Comparison of ENCODE assay signal across 9 cellular contexts in genomic region chr16:14989291-14990251, GRCh38. TPM values are rescaled to one million over a fixed set of nuclear protein-coding genes. Genes with fewer than 3 reads are reported as not detected.
DNase-seq lines count a peak whose midpoint lies in the region; ATAC-seq, FAIRE-seq and TF ChIP-seq lines count a peak whose summit lies in the region.
"Not testable (repeated sequence)": the region's sequence is repeated elsewhere in the genome, so short reads cannot be mapped to it uniquely, and the experiment has no call there.
"Had no signal": no experiment of that assay in that cellular context is flagged by ENCODE, and none has a peak within 500 bp of the region (broad histone marks: within the 10 kb centered on the region; RNA-seq: fewer than 3 reads in every experiment).

No MANE protein-coding gene starts in this region.

- H3K4me3 ChIP-seq in CD4-positive, CD25-positive, alpha-beta regulatory T cell (ENCODE audit: low read depth, low read length); HCT116 (replicated peaks in 1 of 2; ENCODE audit: low read depth in 1 of 2, low read length in 2 of 2); K562; heart left ventricle; left lung; pancreas; upper lobe of left lung: not testable (repeated sequence)

- not testable (repeated sequence) for H3K4me3 Mint-ChIP-seq in CD4-positive, CD25-positive, alpha-beta regulatory T cell; T-helper 17 cell

- H3K27ac Mint-ChIP-seq in CD4-positive, CD25-positive, alpha-beta regulatory T cell; T-helper 17 cell: not testable (repeated sequence)

- TF ChIP-seq RAD21 in HCT116 (IDR thresholded peaks at IDR 0.05; ENCODE audit: low read depth); K562 (CRISPR knock-in tag; conservative IDR thresholded peaks at IDR 0.05 in 1 of 2, IDR thresholded peaks at IDR 0.05 in 1 of 2): not testable (repeated sequence)

- RAD21 ChIA-PET in HCT116 (lab: Charles Lee; ENCODE audit: low non-redundant PET in 1 of 2, low total read pairs in 2 of 2, uncharacterized antibody in 2 of 2, unreplicated experiment in 2 of 2) = not testable (repeated sequence)

- not testable (repeated sequence) for H3K27me3 ChIP-seq in CD4-positive, CD25-positive, alpha-beta regulatory T cell (ENCODE audit: control insufficient read depth, insufficient read depth, low read length); HCT116 (ENCODE audit: insufficient read depth, low read length); K562 (ENCODE audit: control insufficient read depth in 2 of 2, insufficient read depth in 2 of 2, low read length in 2 of 2); heart left ventricle; left lung; pancreas; upper lobe of left lung

- not testable (repeated sequence) for FAIRE-seq in K562 (lab: Jason Lieb, UNC); pancreas (lab: Jason Lieb, UNC)

- CTCF ChIA-PET in HCT116 (lab: Charles Lee); K562 (lab: Yijun Ruan, JAX; ENCODE audit: low intra/inter-chr PET ratio): not testable (repeated sequence)

- TF ChIP-seq CTCF in HCT116 (IDR thresholded peaks at IDR 0.05 in 2 of 3, conservative IDR thresholded peaks at IDR 0.05 in 1 of 3; ENCODE audit: borderline replicate concordance in 1 of 3, insufficient read depth in 1 of 3, low read depth in 2 of 3, low read length in 2 of 3); K562 (IDR thresholded peaks at IDR 0.05 in 2 of 3, conservative IDR thresholded peaks at IDR 0.05 in 1 of 3; ENCODE audit: insufficient read depth in 2 of 3, low read depth in 1 of 3, low read length in 3 of 3); heart left ventricle (IDR thresholded peaks at IDR 0.05); left lung (IDR thresholded peaks at IDR 0.05); pancreas (IDR thresholded peaks at IDR 0.05); upper lobe of left lung (IDR thresholded peaks at IDR 0.05): not testable (repeated sequence)

- H3K4me1 ChIP-seq in CD4-positive, CD25-positive, alpha-beta regulatory T cell (ENCODE audit: control insufficient read depth, insufficient read depth, low read length, poor library complexity, severe bottlenecking); HCT116 (ENCODE audit: control insufficient read depth in 1 of 2, insufficient read depth in 2 of 2, low read length in 2 of 2); K562 (replicated peaks in 1 of 2; ENCODE audit: control insufficient read depth in 2 of 2, insufficient read depth in 2 of 2, low read length in 2 of 2); heart left ventricle; left lung; upper lobe of left lung: not testable (repeated sequence)
- H3K4me1 ChIP-seq in pancreas = peaks cover 5 to 15% (median 9%) of the 10 kb centered on the region in 3 donors

- intact Hi-C loops in HCT116 (cut with micrococcal nuclease); K562 (cut with micrococcal nuclease); left lung (cut with DNase I); pancreas (cut with DNase I): not testable (repeated sequence)
- intact Hi-C loops in heart left ventricle (cut with DNase I) = loop anchor here in 1 of 10 donors (10.0 kb wide), 1 partner anchor 55 kb away; no protein-coding TSS in a partner anchor

- H2AFZ ChIP-seq in HCT116 (ENCODE audit: low read depth, low read length, poor library complexity, severe bottlenecking); K562 (ENCODE audit: low read depth, low read length): not testable (repeated sequence)

- H3K9me3 Mint-ChIP-seq in CD4-positive, CD25-positive, alpha-beta regulatory T cell = not testable (repeated sequence)

- H3K4me1 Mint-ChIP-seq in CD4-positive, CD25-positive, alpha-beta regulatory T cell = peaks cover 14 to 48% (median 24%) of the 10 kb centered on the region in 4 donors
- peaks cover 18% of the 10 kb centered on the region for H3K4me1 Mint-ChIP-seq in T-helper 17 cell

- H3K9me2 ChIP-seq in HCT116 (ENCODE audit: insufficient read depth) = not testable (repeated sequence)

- 98% methylated on average over 43 of the region's 93 CpGs for WGBS in K562 (ENCODE audit: insufficient coverage, low coverage, missing lambda C conversion rate)
- WGBS in heart left ventricle, 4 donors = 67 to 82% (median 79%) methylated on average over 18 to 87 of the region's 93 CpGs
- 89% methylated on average over 68 to 86 of the region's 93 CpGs for WGBS in pancreas, 2 donors
- WGBS in upper lobe of left lung, 2 donors = 71 to 89% methylated on average over 32 to 53 of the region's 93 CpGs

- not testable (repeated sequence) for H3K4me2 ChIP-seq in HCT116 (ENCODE audit: low read length); K562 (ENCODE audit: insufficient read depth, low read length)

- peaks cover 18% of the 10 kb centered on the region for H3K36me3 ChIP-seq in CD4-positive, CD25-positive, alpha-beta regulatory T cell (ENCODE audit: control insufficient read depth, insufficient read depth, low read length)
- not testable (repeated sequence) for H3K36me3 ChIP-seq in HCT116 (ENCODE audit: control insufficient read depth in 1 of 2, insufficient read depth in 2 of 2, low read length in 2 of 2); pancreas
- H3K36me3 ChIP-seq in K562 (ENCODE audit: control insufficient read depth, insufficient read depth, low read length) = peaks cover 10% of the 10 kb centered on the region; the same call in 1 of the 3 replicates
- peaks cover 0 to 41% (median 7%) of the 10 kb centered on the region in 9 donors for H3K36me3 ChIP-seq in heart left ventricle
- peaks cover 0 to 44% of the 10 kb centered on the region in 2 donors for H3K36me3 ChIP-seq in left lung
- H3K36me3 ChIP-seq in upper lobe of left lung = peaks cover 4 to 24% (median 10%) of the 10 kb centered on the region in 4 donors

- not testable (repeated sequence) for TF ChIP-seq EP300 in K562 (IDR thresholded peaks at IDR 0.05; ENCODE audit: low read length); upper lobe of left lung (IDR thresholded peaks at IDR 0.05)

- not testable (repeated sequence) for H3K9me1 ChIP-seq in K562 (ENCODE audit: control insufficient read depth, insufficient read depth, low read length)

- not testable (repeated sequence) for H3K27ac ChIP-seq in CD4-positive, CD25-positive, alpha-beta regulatory T cell (ENCODE audit: insufficient read depth, low read length, poor library complexity, severe bottlenecking); HCT116 (ENCODE audit: low read depth, low read length); K562 (ENCODE audit: extremely low read depth, low read depth, low read length); heart left ventricle; left lung; pancreas; upper lobe of left lung

- H3K79me2 ChIP-seq in HCT116 (ENCODE audit: insufficient read depth, low read length) = peaks cover 71% of the 10 kb centered on the region
- peaks cover 16% of the 10 kb centered on the region for H3K79me2 ChIP-seq in K562 (ENCODE audit: control insufficient read depth, insufficient read depth, low read length)

- ATAC-seq in CD4-positive, CD25-positive, alpha-beta regulatory T cell (ENCODE audit: low read depth in 2 of 2) = peak; percentile 21 to 27
- peak; percentile 64; the same call in 1 of the 2 replicates for ATAC-seq in HCT116
- peak; percentile 21 for ATAC-seq in T-helper 17 cell
- peak; percentile 52 for ATAC-seq in K562
- ATAC-seq in heart left ventricle = peak in 3 of 4 donors; percentile 27 to 62 (median 38)
- ATAC-seq in left lung = peak; percentile 15
- ATAC-seq in pancreas = peak in 3 of 4 donors; percentile 17 to 35 (median 33)
- peak; percentile 35 to 68 for ATAC-seq in upper lobe of left lung (ENCODE audit: low FRiP score in 2 of 2)

- TF ChIP-seq POLR2A in HCT116 (IDR thresholded peaks at IDR 0.05; ENCODE audit: borderline replicate concordance, extremely low read depth, insufficient read depth, insufficient read length); K562 (conservative IDR thresholded peaks at IDR 0.05); heart left ventricle (IDR thresholded peaks at IDR 0.05); upper lobe of left lung (IDR thresholded peaks at IDR 0.05): not testable (repeated sequence)

- H3K9ac ChIP-seq in HCT116 (ENCODE audit: low read length); K562 (ENCODE audit: insufficient read depth in 1 of 2, low read depth in 2 of 2, low read length in 2 of 2): not testable (repeated sequence)

- in situ Hi-C loops in K562 (cut with MboI) = not testable (repeated sequence)

- H3K9me3 ChIP-seq in CD4-positive, CD25-positive, alpha-beta regulatory T cell (ENCODE audit: control insufficient read depth in 2 of 2, low read length in 2 of 2); HCT116 (ENCODE audit: control insufficient read depth in 1 of 2, insufficient read depth in 1 of 2, low read depth in 1 of 2, low read length in 2 of 2); T-helper 17 cell (ENCODE audit: control insufficient read depth, low read length, poor library complexity, severe bottlenecking); K562 (replicated peaks; ENCODE audit: control insufficient read depth, insufficient read depth, low read depth, low read length); left lung; pancreas; upper lobe of left lung: not testable (repeated sequence)
- peaks cover 0 to 11% (median 0%) of the 10 kb centered on the region in 12 donors for H3K9me3 ChIP-seq in heart left ventricle

- POLR2A ChIA-PET in HCT116 (lab: Charles Lee); K562 (lab: Yijun Ruan, JAX): not testable (repeated sequence)

- H4K20me1 ChIP-seq in HCT116 (ENCODE audit: insufficient read depth); K562 (replicated peaks; ENCODE audit: control insufficient read depth, insufficient read depth, low read length): not testable (repeated sequence)

- H3K36me3 Mint-ChIP-seq in CD4-positive, CD25-positive, alpha-beta regulatory T cell = peaks cover 49% of the 10 kb centered on the region
- H3K36me3 Mint-ChIP-seq in T-helper 17 cell (ENCODE audit: low read depth) = peaks cover 12% of the 10 kb centered on the region

- BruUV-seq in HCT116 (replicated peaks; lab: Mats Ljungman, UMichigan); K562 (replicated peaks; lab: Mats Ljungman, UMichigan): not testable (repeated sequence)

- not testable (repeated sequence) for H3K27me3 Mint-ChIP-seq in CD4-positive, CD25-positive, alpha-beta regulatory T cell; T-helper 17 cell

- not testable (repeated sequence) for DNase-seq in CD4-positive, CD25-positive, alpha-beta regulatory T cell; HCT116 (ENCODE audit: low read depth, low spot score); T-helper 17 cell
- DNase-seq in K562 (ENCODE audit: extremely low read depth in 1 of 4, low spot score in 3 of 4) = peak in 1 of 4 experiments; percentile 9
- peak in 1 of 5 donors; percentile 71 for DNase-seq in heart left ventricle
- peak in 1 of 2 donors; percentile 82 for DNase-seq in left lung
- DNase-seq in pancreas = peak in 2 of 6 donors; percentile 55 to 80
- DNase-seq in upper lobe of left lung = peak in 1 of 2 donors; percentile 88

RNA-seq across cellular contexts. Expression of gene PDXDC1, which starts 14.7 kb away (rescaled TPM):
- total RNA-seq in CD4-positive, CD25-positive, alpha-beta regulatory T cell = 91.2 TPM
- polyA plus RNA-seq in CD4-positive, CD25-positive, alpha-beta regulatory T cell = 10 to 100 TPM; 27.4 to 31.7 (median 28.8) TPM
- total RNA-seq in HCT116 (2021; ENCODE audit: unreplicated experiment) = 94.3 TPM
- polyA plus RNA-seq in HCT116 (2012) = 59.8 and 65.3 TPM in 2 replicates
- total RNA-seq in T-helper 17 cell = 10 to 100 TPM; 58.4 to 78.8 TPM
- total RNA-seq in K562 (2011; cell fraction: chromatin; rRNA removed; ENCODE audit: low replicate concordance) = 142 and 188 TPM in 2 replicates
- total RNA-seq in K562 (2011; cell fraction: nucleolus; rRNA removed) = 55.9 and 62.6 TPM in 2 replicates
- 96.4 and 120 TPM in 2 replicates for total RNA-seq in K562 (2011; cell fraction: nucleoplasm; rRNA removed)
- 48.2 and 51.0 TPM in 2 replicates for total RNA-seq in K562 (2014; rRNA removed)
- total RNA-seq in K562 (2014; rRNA removed; fragmentation: Illumina TruSeq; extraction: Trizol) = 45.8 and 52.5 TPM in 2 replicates
- 41.5 and 45.2 TPM in 2 replicates for total RNA-seq in K562 (2015; rRNA removed; fragmentation: Illumina TruSeq; extraction: Trizol)
- total RNA-seq in K562 (2021) = 49.1 and 51.4 TPM in 2 replicates
- 95.4 and 99.6 TPM in 2 replicates for polyA plus RNA-seq in K562 (2011; rRNA removed)
- 34.4 and 79.5 TPM in 2 replicates for polyA plus RNA-seq in K562 (2011; cell fraction: cytosol; rRNA removed)
- polyA plus RNA-seq in K562 (2011; cell fraction: nucleus; rRNA removed) = 95.6 and 143 TPM in 2 replicates
- polyA plus RNA-seq in K562 (2012) = 41.1 and 51.5 TPM in 2 replicates
- polyA plus RNA-seq in K562 (2014; fragmentation: Illumina TruSeq; extraction: Trizol) = 39.2 and 44.3 TPM in 2 replicates
- polyA plus RNA-seq in K562 (2014; fragmentation: Nextera tagmentation; extraction: Ambion mirVana) = 1 to 10 TPM; 5.1 to 8.1 TPM
- 48.8 and 52.8 TPM in 2 replicates for polyA plus RNA-seq in K562 (2014; rRNA removed)
- 106 and 130 TPM in 2 replicates for polyA minus RNA-seq in K562 (2011; rRNA and poly(A)+ RNA removed)
- 29.9 and 36.3 TPM in 2 replicates for polyA minus RNA-seq in K562 (2011; cell fraction: cytosol; rRNA and poly(A)+ RNA removed)
- polyA minus RNA-seq in K562 (2011; cell fraction: nucleus; rRNA and poly(A)+ RNA removed) = 32.9 and 73.8 TPM in 2 replicates
- total RNA-seq in heart left ventricle = 10 to 100 TPM; 43.4 to 80.0 (median 74.5) TPM
- polyA plus RNA-seq in heart left ventricle = 10 to 100 TPM; 19.9 to 68.9 TPM
- 100 to 1,000 TPM; 103 to 111 TPM for total RNA-seq in left lung
- total RNA-seq in pancreas = 10 to 100 TPM; 63.9 to 82.8 (median 74.2) TPM
- 10 to 100 TPM; 51.5 to 73.3 TPM for polyA plus RNA-seq in pancreas
- 100 to 1,000 TPM in 2 of 6 donors, 10 to 100 TPM in 4; 67.1 to 148 (median 85.2) TPM for total RNA-seq in upper lobe of left lung

RNA-seq across cellular contexts. Expression of gene NPIPA1, which starts 52.3 kb away (rescaled TPM):
- total RNA-seq in CD4-positive, CD25-positive, alpha-beta regulatory T cell = 109 TPM
- 1 to 10 TPM in 3 of 4 donors, under 1 TPM in 1; 0.42 to 2.6 (median 1.5) TPM for polyA plus RNA-seq in CD4-positive, CD25-positive, alpha-beta regulatory T cell
- total RNA-seq in HCT116 (2021; ENCODE audit: unreplicated experiment) = 93.4 TPM
- polyA plus RNA-seq in HCT116 (2012) = 96.0 and 109 TPM in 2 replicates
- total RNA-seq in T-helper 17 cell = 100 to 1,000 TPM in 1 of 2 donors, 10 to 100 TPM in 1; 89.9 to 101 TPM
- total RNA-seq in K562 (2011; cell fraction: chromatin; rRNA removed; ENCODE audit: low replicate concordance) = 515 and 560 TPM in 2 replicates
- 263 and 272 TPM in 2 replicates for total RNA-seq in K562 (2011; cell fraction: nucleolus; rRNA removed)
- 230 and 262 TPM in 2 replicates for total RNA-seq in K562 (2011; cell fraction: nucleoplasm; rRNA removed)
- 18.8 and 22.6 TPM in 2 replicates for total RNA-seq in K562 (2014; rRNA removed)
- 18.5 and 21.2 TPM in 2 replicates for total RNA-seq in K562 (2014; rRNA removed; fragmentation: Illumina TruSeq; extraction: Trizol)
- 22.3 and 27.2 TPM in 2 replicates for total RNA-seq in K562 (2015; rRNA removed; fragmentation: Illumina TruSeq; extraction: Trizol)
- total RNA-seq in K562 (2021) = 45.4 and 48.7 TPM in 2 replicates
- polyA plus RNA-seq in K562 (2011; rRNA removed) = 35.9 and 49.4 TPM in 2 replicates
- polyA plus RNA-seq in K562 (2011; cell fraction: cytosol; rRNA removed) = 24.0 and 29.8 TPM in 2 replicates
- polyA plus RNA-seq in K562 (2011; cell fraction: nucleus; rRNA removed) = 307 and 315 TPM in 2 replicates
- 51.9 and 71.6 TPM in 2 replicates for polyA plus RNA-seq in K562 (2012)
- 27.2 and 36.1 TPM in 2 replicates for polyA plus RNA-seq in K562 (2014; fragmentation: Illumina TruSeq; extraction: Trizol)
- polyA plus RNA-seq in K562 (2014; fragmentation: Nextera tagmentation; extraction: Ambion mirVana) = 1 to 10 TPM; 8.2 TPM
- 38.9 and 44.7 TPM in 2 replicates for polyA plus RNA-seq in K562 (2014; rRNA removed)
- polyA minus RNA-seq in K562 (2011; rRNA and poly(A)+ RNA removed) = 19.6 and 20.1 TPM in 2 replicates
- 13.3 and 14.5 TPM in 2 replicates for polyA minus RNA-seq in K562 (2011; cell fraction: cytosol; rRNA and poly(A)+ RNA removed)
- 66.5 and 88.9 TPM in 2 replicates for polyA minus RNA-seq in K562 (2011; cell fraction: nucleus; rRNA and poly(A)+ RNA removed)
- 10 to 100 TPM; 24.7 to 54.2 (median 40.7) TPM for total RNA-seq in heart left ventricle
- 10 to 100 TPM; 32.2 to 65.3 TPM for polyA plus RNA-seq in heart left ventricle
- total RNA-seq in left lung = 10 to 100 TPM; 79.2 to 83.4 TPM
- 10 to 100 TPM; 22.8 to 65.1 (median 35.1) TPM for total RNA-seq in pancreas
- 100 to 1,000 TPM in 1 of 2 donors, 10 to 100 TPM in 1; 97.0 to 126 TPM for polyA plus RNA-seq in pancreas
- total RNA-seq in upper lobe of left lung = 100 to 1,000 TPM in 2 of 6 donors, 10 to 100 TPM in 4; 49.3 to 189 (median 79.1) TPM
- polyA plus RNA-seq: CD14-positive monocyte had no signal
